22 cellular contexts compared by ENCODE assay signal in genomic region chr9:123250504-123250903, GRCh38. TPM values are rescaled to one million over a fixed set of nuclear protein-coding genes. Genes with fewer than 3 reads are reported as not detected.
DNase-seq lines count a peak whose midpoint lies in the region; ATAC-seq, FAIRE-seq and TF ChIP-seq lines count a peak whose summit lies in the region.
"Had no signal": no experiment of that assay in that cellular context is flagged by ENCODE, and none has a peak within 500 bp of the region (broad histone marks: within the 10 kb centered on the region; RNA-seq: fewer than 3 reads in every experiment).

No MANE protein-coding gene starts in this region.

- DNase-seq in GM04503 (ENCODE audit: low read depth) (peak; percentile 21), fibroblast of peridontal ligament (ENCODE audit: extremely low read depth) (peak; percentile 31), naive B cell (no peak), GM12892 (ENCODE audit: insufficient read length) (no peak), HuH-7.5 (ENCODE audit: low spot score) (no peak), NCI-H1436 (lab: John Stamatoyannopoulos, UW) (no peak), sigmoid colon (no peak)
- DNase-seq: CD8-positive, alpha-beta T cell; KBM-7; MM.1S; NCI-H1092; NCI-H1436 treated with DMSO at 0.1 percent for 48 hours; NCI-H2029; NCI-H2227 treated with DMSO at 0.1 percent for 48 hours; NCI-H510A had no signal

- intact Hi-C loops in sigmoid colon (cut with DNase I): no loop called here

- TF ChIP-seq EP300 in sigmoid colon (IDR thresholded peaks at IDR 0.05): no peak

- peaks cover 0 to 6% of the 10 kb centered on the region in 2 donors for H3K36me3 Mint-ChIP-seq in naive B cell
- H3K36me3 Mint-ChIP-seq: CD8-positive, alpha-beta T cell had no signal

- peaks cover 35% of the 10 kb centered on the region for H4K20me1 ChIP-seq in SU-DHL-6 (ENCODE audit: low read depth, low read length)

- H3K27ac ChIP-seq in SU-DHL-6 (ENCODE audit: low read depth, low read length) (peak overlapping the region; percentile 55; the same call in 1 of the 2 replicates), sigmoid colon (no peak overlapping the region)
- H3K27ac ChIP-seq: A549; BLaER1 treated with 17β-estradiol and CSF1 and Interleukin-3, amounts not matched to agents 10 nM and 100 nM; SK-N-MC had no signal

- no peak overlapping the region for H3K4me3 ChIP-seq in SU-DHL-6 (ENCODE audit: insufficient read depth, low read length, poor library complexity, severe bottlenecking)
- no peak overlapping the region for H3K4me3 ChIP-seq in sigmoid colon
- H3K4me3 ChIP-seq: A549; BLaER1 treated with 17β-estradiol and CSF1 and Interleukin-3, amounts not matched to agents 10 nM and 100 nM; SK-N-MC had no signal

- ATAC-seq in naive B cell (ENCODE audit: low read depth in 2 of 2): no peak
- ATAC-seq: A549; CD8-positive, alpha-beta T cell; Panc1 had no signal

- H3K36me3 ChIP-seq in SU-DHL-6 (ENCODE audit: low read length) (0 out of 2 replicates have a peak, but pooled peaks cover 5% of the 10 kb centered on the region), sigmoid colon (no peaks in the 10 kb centered on the region)

- H3K9me3 Mint-ChIP-seq in naive B cell: no peaks in the 10 kb centered on the region
- H3K9me3 Mint-ChIP-seq: CD8-positive, alpha-beta T cell had no signal

- TF ChIP-seq CTCF in SU-DHL-6 (IDR thresholded peaks at IDR 0.05; ENCODE audit: insufficient read depth, low read length, poor library complexity, severe bottlenecking) (no peak), sigmoid colon (IDR thresholded peaks at IDR 0.05) (no peak)

- H3K4me3 Mint-ChIP-seq in naive B cell: peak overlapping the region in 1 of 8 donors; percentile 37
- H3K4me3 Mint-ChIP-seq: CD8-positive, alpha-beta T cell had no signal

- no peak for TF ChIP-seq POLR2A in GM12892 (IDR thresholded peaks at IDR 0.05; ENCODE audit: low read depth, low read length)
- no peak for TF ChIP-seq POLR2A in sigmoid colon (IDR thresholded peaks at IDR 0.05)

- peak overlapping the region in 5 of 6 donors; percentile 5 to 84 (median 39) for H3K27ac Mint-ChIP-seq in naive B cell
- H3K27ac Mint-ChIP-seq: CD8-positive, alpha-beta T cell had no signal

- H2AFZ ChIP-seq in SU-DHL-6 (ENCODE audit: low read depth, low read length, severe bottlenecking): no peak overlapping the region

- WGBS in sigmoid colon, 2 donors: 82 to 96% methylated on average over 1 of the region's 1 CpG

- no peaks in the 10 kb centered on the region for H3K27me3 ChIP-seq in SU-DHL-6 (ENCODE audit: low read length)
- H3K27me3 ChIP-seq in sigmoid colon: no peaks in the 10 kb centered on the region
- H3K27me3 ChIP-seq: BLaER1 treated with 17β-estradiol and CSF1 and Interleukin-3, amounts not matched to agents 10 nM and 100 nM had no signal

- H3F3A ChIP-seq in SU-DHL-6 (ENCODE audit: insufficient read depth): peaks cover 44% of the 10 kb centered on the region

- peaks cover 67 to 86% (median 76%) of the 10 kb centered on the region in 3 donors for H3K4me1 Mint-ChIP-seq in naive B cell

- H3K9ac ChIP-seq in SU-DHL-6 (ENCODE audit: low read length): no peak overlapping the region
- H3K9ac ChIP-seq: BLaER1 treated with 17β-estradiol and CSF1 and Interleukin-3, amounts not matched to agents 10 nM and 100 nM had no signal

- no peaks in the 10 kb centered on the region for H3K9me2 ChIP-seq in SU-DHL-6 (replicated peaks; ENCODE audit: insufficient read depth, low read length)

- no peak for FAIRE-seq in GM12892 (lab: Jason Lieb, UNC)
- FAIRE-seq: A549, GM19239, H1 had no signal

- peak overlapping the region; percentile 44 for H3K4me2 ChIP-seq in SU-DHL-6 (ENCODE audit: low read depth, low read length, poor library complexity, severe bottlenecking)
- H3K4me2 ChIP-seq: A549; BLaER1 treated with 17β-estradiol and CSF1 and Interleukin-3, amounts not matched to agents 10 nM and 100 nM had no signal

- H3K4me1 ChIP-seq in sigmoid colon: peaks cover 0 to 9% (median 2%) of the 10 kb centered on the region in 4 donors
- H3K4me1 ChIP-seq: A549 had no signal

- H3K9me3 ChIP-seq in SU-DHL-6 (ENCODE audit: insufficient read depth, low read length) (no peaks in the 10 kb centered on the region), sigmoid colon (no peaks in the 10 kb centered on the region)
- H3K9me3 ChIP-seq: A549 had no signal

- no peaks in the 10 kb centered on the region for H3K27me3 Mint-ChIP-seq in naive B cell

- peaks cover 100% of the 10 kb centered on the region for H3K79me2 ChIP-seq in SU-DHL-6 (ENCODE audit: insufficient read depth, low read length)

RNA-seq across cellular contexts. Expression of gene STRBP, which starts 17.9 kb away (rescaled TPM):
- 100 to 1,000 TPM; 126 to 197 (median 155) TPM for polyA plus RNA-seq in naive B cell (ENCODE audit: low read depth in 6 of 6)
- 64.0 TPM for polyA plus RNA-seq in GM12892 (2012; ENCODE audit: missing spikeins)
- 10 to 100 TPM; 13.3 to 18.2 (median 16.1) TPM for total RNA-seq in sigmoid colon
- polyA plus RNA-seq in sigmoid colon: 10 to 100 TPM; 18.0 to 32.2 (median 29.4) TPM

Comparison
In these comparisons a context has a peak if more than half of its experiments do, and no peak if none do; other contexts are left out.
1. DNase-seq: peak in GM04503 (single experiment) and fibroblast of peridontal ligament (single experiment); none in naive B cell (single experiment), GM12892 (single experiment), HuH-7.5 (single experiment), NCI-H1436 (single experiment) and sigmoid colon (single experiment).